16 cellular contexts compared by ENCODE assay signal in genomic region chr15:69793436-69793782, GRCh38.
"Had no signal": no experiment of that assay in that cellular context is flagged by ENCODE, and none has a peak within 500 bp of the region (broad histone marks: within the 10 kb centered on the region; RNA-seq: fewer than 3 reads in every experiment).

No MANE protein-coding gene starts in this region.

- H3K27ac Mint-ChIP-seq: activated B cell treated with CpG ODN at 0.5 μM for 24 hours; activated CD4-positive, alpha-beta memory T cell treated with anti-CD3 and anti-CD28 coated beads, Interleukin-2, amount 10 ng/mL, durations not matched to agents 7 days and 5 days; activated T-cell treated with anti-CD3 and anti-CD28 coated beads, Interleukin-2, amount 50 U/mL, for 24 hours; activated T-helper 2 cell treated with anti-CD3 and anti-CD28 coated beads, Interferon-gamma antibody, Interleukin-2, Interleukin-4, amounts not matched to agents 10 μg/mL and 5 μg/mL and 100 μg/mL, durations not matched to agents 14 hours and 24 hours and 36 hours; naive thymus-derived CD8-positive, alpha-beta T cell had no signal

- H3K4me1 Mint-ChIP-seq: activated B cell treated with CpG ODN at 0.5 μM for 24 hours; activated CD4-positive, alpha-beta memory T cell treated with anti-CD3 and anti-CD28 coated beads, Interleukin-2, amount 10 ng/mL, durations not matched to agents 7 days and 5 days had no signal

- H3K4me2 ChIP-seq: SK-N-SH had no signal

- FAIRE-seq: pancreas had no signal

- H3K9me2 ChIP-seq: SK-N-SH had no signal

- H3K27me3 Mint-ChIP-seq: central memory CD8-positive, alpha-beta T cell had no signal

- H3K9me3 ChIP-seq: pancreas, SK-N-SH, upper lobe of right lung had no signal

- H3K4me3 ChIP-seq: pancreas, stomach, upper lobe of right lung had no signal

- H3K4me3 Mint-ChIP-seq: activated B cell treated with CpG ODN at 0.5 μM for 24 hours; activated CD4-positive, alpha-beta memory T cell treated with anti-CD3 and anti-CD28 coated beads, Interleukin-2, amount 10 ng/mL, durations not matched to agents 7 days and 5 days; activated T-cell treated with anti-CD3 and anti-CD28 coated beads, Interleukin-2, amount 50 U/mL, for 24 hours; central memory CD8-positive, alpha-beta T cell; naive thymus-derived CD8-positive, alpha-beta T cell had no signal

- H3K36me3 ChIP-seq: pancreas, stomach, upper lobe of right lung had no signal

- H3K27me3 ChIP-seq: pancreas, stomach, upper lobe of right lung had no signal

- ATAC-seq: naive thymus-derived CD8-positive, alpha-beta T cell; pancreas had no signal

- H3K27ac ChIP-seq: upper lobe of right lung had no signal

- H3K9ac ChIP-seq: SK-N-SH had no signal

- DNase-seq: activated B cell treated with CpG ODN at 0.5 μM for 24 hours; activated CD4-positive, alpha-beta memory T cell treated with anti-CD3 and anti-CD28 coated beads, Interleukin-2, amount 10 ng/mL, durations not matched to agents 7 days and 5 days; activated CD4-positive, alpha-beta T cell treated with anti-CD3 and anti-CD28 coated beads for 48 hours; activated naive CD4-positive, alpha-beta T cell treated with Interleukin-2 at 50 U/mL for 16 hours; activated T-cell treated with anti-CD3 and anti-CD28 coated beads, Interleukin-2, amount 50 U/mL, for 24 hours; cortex of kidney; effector CD8-positive, alpha-beta T cell; mesenchymal stem cell; naive thymus-derived CD8-positive, alpha-beta T cell; pancreas; SK-N-SH; stomach; T-helper 9 cell; upper lobe of right lung had no signal
